31 cellular contexts compared by ENCODE assay signal in genomic region chrX:23422912-23423311, GRCh38.
"Had no signal": no experiment of that assay in that cellular context is flagged by ENCODE, and none has a peak within 500 bp of the region (broad histone marks: within the 10 kb centered on the region; RNA-seq: fewer than 3 reads in every experiment).

No MANE protein-coding gene starts in this region.

- H3K4me1 ChIP-seq: adrenal gland, breast epithelium had no signal

- H3K27ac ChIP-seq: adrenal gland, breast epithelium, cardiac muscle cell, coronary artery, dorsolateral prefrontal cortex had no signal

- H3K4me3 ChIP-seq: adrenal gland, breast epithelium, cardiac muscle cell, coronary artery, dorsolateral prefrontal cortex had no signal

- H3K9me3 ChIP-seq: adrenal gland had no signal

- H3K36me3 ChIP-seq: adrenal gland, breast epithelium, cardiac muscle cell had no signal

- ATAC-seq: activated CD4-positive, alpha-beta T cell treated with anti-CD3 and anti-CD28 coated beads for 36 hours; activated CD8-positive, alpha-beta memory T cell treated with anti-CD3 and anti-CD28 coated beads, Interleukin-2, amount 10 ng/mL, durations not matched to agents 7 days and 5 days; activated CD8-positive, alpha-beta T cell treated with anti-CD3 and anti-CD28 coated beads, Interleukin-2, amount 10 ng/mL, durations not matched to agents 7 days and 5 days; activated naive CD8-positive, alpha-beta T cell treated with anti-CD3 and anti-CD28 coated beads, Interleukin-2, amount 50 U/mL, for 24 hours; esophagus mucosa; T-helper 17 cell had no signal

- DNase-seq: activated CD4-positive, alpha-beta memory T cell treated with anti-CD3 and anti-CD28 coated beads for 36 hours; activated CD4-positive, alpha-beta T cell treated with anti-CD3 and anti-CD28 coated beads for 36 hours; activated CD4-positive, alpha-beta T cell treated with anti-CD3 and anti-CD28 coated beads, Interleukin-2, amount 10 ng/mL, durations not matched to agents 24 days and 14 days; activated CD4-positive, CD25-positive, alpha-beta regulatory T cell; activated CD4-positive, CD25-positive, alpha-beta regulatory T cell treated with anti-CD3 and anti-CD28 coated beads, Interleukin-2, amount 50 U/mL, for 72 hours; activated CD8-positive, alpha-beta memory T cell treated with anti-CD3 and anti-CD28 coated beads, Interleukin-2, amount 10 ng/mL, durations not matched to agents 7 days and 5 days; activated CD8-positive, alpha-beta memory T cell treated with anti-CD3 and anti-CD28 coated beads, Interleukin-2, amount 50 U/mL, for 4 hours; activated CD8-positive, alpha-beta T cell treated with anti-CD3 and anti-CD28 coated beads, Interleukin-2, amount 10 ng/mL, durations not matched to agents 7 days and 5 days; activated effector memory CD4-positive, alpha-beta T cell treated with anti-CD3 and anti-CD28 coated beads, Interleukin-2, amount 50 U/mL, for 16 hours; activated naive CD4-positive, alpha-beta T cell treated with anti-CD3 and anti-CD28 coated beads for 36 hours; activated naive CD8-positive, alpha-beta T cell treated with anti-CD3 and anti-CD28 coated beads for 36 hours; activated naive CD8-positive, alpha-beta T cell treated with anti-CD3 and anti-CD28 coated beads, Interleukin-2, amount 50 U/mL, for 24 hours; activated T-cell treated with anti-CD3 and anti-CD28 coated beads, Interleukin-2, amount 50 U/mL, for 1 hour; activated T-cell treated with anti-CD3 and anti-CD28 coated beads, Interleukin-2, amount 50 U/mL, for 48 hours; adrenal gland; amygdala; aorta; central memory CD4-positive, alpha-beta T cell; cerebellar nuclear complex; dorsolateral prefrontal cortex; effector memory CD4-positive, alpha-beta T cell; endodermal cell; foreskin fibroblast; head of caudate nucleus; T-helper 1 cell; T-helper 17 cell had no signal

- FAIRE-seq: frontal cortex had no signal

- H3K27me3 ChIP-seq: adrenal gland, cardiac muscle cell had no signal
